ENCODE assay signal across 1 cellular context in the genomic region with DNA sequence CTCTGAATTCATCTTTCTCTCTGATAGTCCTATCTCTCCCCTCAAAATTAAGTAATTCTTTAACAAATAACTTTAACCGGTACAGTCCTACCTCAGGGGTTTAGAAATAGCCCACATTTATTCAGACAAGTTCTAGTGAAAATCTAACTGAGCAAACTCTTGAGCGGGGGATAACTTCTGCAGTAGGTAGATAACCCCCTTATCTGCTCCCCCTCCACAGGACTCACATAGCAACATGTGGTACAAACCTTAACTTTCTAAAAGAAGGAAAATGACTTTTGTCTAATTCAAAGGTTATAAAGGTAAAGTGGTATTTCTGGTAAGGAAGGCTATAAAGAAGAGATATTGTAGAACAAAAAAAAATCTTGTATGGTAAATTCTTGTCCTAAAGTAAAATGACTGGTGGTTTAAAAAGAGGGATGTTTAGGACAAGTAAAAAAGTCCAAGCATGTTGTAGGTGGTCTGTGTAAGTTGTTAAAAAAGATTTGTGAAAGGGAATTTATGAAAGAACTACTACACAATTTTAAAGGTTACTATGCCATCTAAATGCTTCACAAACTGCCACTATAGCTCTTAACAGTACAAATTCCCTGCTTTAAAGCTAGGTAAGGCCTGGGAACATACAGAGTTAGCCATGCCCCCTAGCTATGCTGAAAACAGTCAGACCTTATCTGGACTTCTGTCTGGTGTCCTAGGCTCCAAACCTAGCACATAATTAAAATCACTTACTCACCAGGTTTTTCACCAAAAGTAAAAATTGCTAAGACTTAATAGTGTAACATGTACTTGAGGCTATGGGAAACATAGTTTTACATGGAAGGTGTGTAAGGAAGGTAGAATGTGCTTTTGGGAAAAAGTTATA.
TF ChIP-seq lines count a peak whose summit lies in the region.

No MANE protein-coding gene starts in this region.

TF ChIP-seq in GM23338, 12 proteins besides CTCF, POLR2A, EP300 and RAD21:
- TF ChIP-seq ZNF462 (CRISPR knock-in tag; IDR thresholded peaks at IDR 0.05): no peak
- TF ChIP-seq CREB1 (CRISPR knock-in tag; IDR thresholded peaks at IDR 0.05; ENCODE audit: low read depth): no peak
- no peak for TF ChIP-seq ZNF114 (CRISPR knock-in tag; IDR thresholded peaks at IDR 0.05)
- no peak for TF ChIP-seq EZH2 (IDR thresholded peaks at IDR 0.05; ENCODE audit: low read depth, unreplicated experiment)
- TF ChIP-seq POLR2AphosphoS5 (IDR thresholded peaks at IDR 0.05; ENCODE audit: low read depth): no peak
- TF ChIP-seq NANOG (IDR thresholded peaks at IDR 0.05; ENCODE audit: borderline replicate concordance): no peak
- TF ChIP-seq JUNB (IDR thresholded peaks at IDR 0.05; ENCODE audit: unreplicated experiment): no peak
